Comparison of ENCODE assay signal across 21 cellular contexts in the genomic region with DNA sequence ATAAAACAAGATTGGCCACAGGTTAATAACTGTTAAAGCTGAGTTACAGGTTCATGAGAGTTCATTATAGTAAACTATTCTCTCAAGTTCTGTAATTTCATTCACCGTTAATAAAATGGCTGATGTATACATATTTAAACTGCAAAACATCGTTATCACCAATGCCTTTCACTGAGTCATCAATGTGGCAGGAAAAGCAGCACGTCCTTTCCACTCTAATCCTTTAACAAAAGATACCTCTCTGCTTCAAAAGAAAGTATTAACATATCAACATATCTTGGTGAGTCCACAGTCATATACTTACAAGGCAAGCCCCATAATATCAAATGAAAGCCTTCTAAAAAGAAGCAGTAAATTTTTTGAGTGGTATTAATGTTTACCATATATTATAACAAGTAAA.
"Had no signal": no experiment of that assay in that cellular context is flagged by ENCODE, and none has a peak within 500 bp of the region (broad histone marks: within the 10 kb centered on the region; RNA-seq: fewer than 3 reads in every experiment).

No MANE protein-coding gene starts in this region.

- H3K9me3 Mint-ChIP-seq: activated naive CD4-positive, alpha-beta T cell treated with anti-CD3 and anti-CD28 coated beads, Interleukin-2, amount 50 U/mL, for 72 hours; central memory CD8-positive, alpha-beta T cell; natural killer cell had no signal

- H3K27ac ChIP-seq: left lung, sigmoid colon, testis, uterus had no signal

- H3K4me1 Mint-ChIP-seq: central memory CD8-positive, alpha-beta T cell had no signal

- H3K4me3 Mint-ChIP-seq: activated CD8-positive, alpha-beta T cell treated with anti-CD3 and anti-CD28 coated beads, Interleukin-2, amount 10 ng/mL, durations not matched to agents 7 days and 5 days; central memory CD8-positive, alpha-beta T cell; natural killer cell; T-helper 17 cell had no signal

- ATAC-seq: activated CD8-positive, alpha-beta T cell treated with anti-CD3 and anti-CD28 coated beads, Interleukin-2, amount 10 ng/mL, durations not matched to agents 7 days and 5 days; activated naive CD4-positive, alpha-beta T cell treated with anti-CD3 and anti-CD28 coated beads, Interleukin-2, amount 50 U/mL, for 72 hours; left lung; natural killer cell; T-helper 17 cell had no signal

- H3K36me3 Mint-ChIP-seq: activated naive CD4-positive, alpha-beta T cell treated with anti-CD3 and anti-CD28 coated beads, Interleukin-2, amount 50 U/mL, for 72 hours; natural killer cell had no signal

- H3K4me1 ChIP-seq: uterus had no signal

- DNase-seq: activated CD4-positive, alpha-beta T cell treated with anti-CD3 and anti-CD28 coated beads for 1 hour; activated CD4-positive, alpha-beta T cell treated with anti-CD3 and anti-CD28 coated beads, Interleukin-2, amount 50 U/mL, for 1 hour; activated CD8-positive, alpha-beta T cell treated with anti-CD3 and anti-CD28 coated beads, Interleukin-2, amount 10 ng/mL, durations not matched to agents 7 days and 5 days; activated gamma-delta T cell treated with Interleukin-2 at 50 U/mL for 16 hours; aorta; foreskin fibroblast; kidney; left lung; mammary epithelial cell; midbrain; natural killer cell; retina; sigmoid colon; spleen; stimulated activated CD4-positive, alpha-beta T cell treated with anti-CD3 and anti-CD28 coated beads, Interleukin-4, amount 100 ng/mL, for 1 hour; stimulated activated naive CD4-positive, alpha-beta T cell; T-helper 17 cell; testis; uterus had no signal

- H3K9me3 ChIP-seq: left lung, sigmoid colon, spleen, testis, uterus had no signal

- H3K27ac Mint-ChIP-seq: activated CD8-positive, alpha-beta T cell treated with anti-CD3 and anti-CD28 coated beads, Interleukin-2, amount 10 ng/mL, durations not matched to agents 7 days and 5 days; activated naive CD4-positive, alpha-beta T cell treated with anti-CD3 and anti-CD28 coated beads, Interleukin-2, amount 50 U/mL, for 72 hours; natural killer cell; T-helper 17 cell had no signal

- H3K36me3 ChIP-seq: left lung, sigmoid colon, spleen, uterus had no signal

- H3K4me3 ChIP-seq: left lung, sigmoid colon, spleen, testis, uterus had no signal

- H3K27me3 ChIP-seq: sigmoid colon, spleen, testis, uterus had no signal
